In the genomic region with DNA sequence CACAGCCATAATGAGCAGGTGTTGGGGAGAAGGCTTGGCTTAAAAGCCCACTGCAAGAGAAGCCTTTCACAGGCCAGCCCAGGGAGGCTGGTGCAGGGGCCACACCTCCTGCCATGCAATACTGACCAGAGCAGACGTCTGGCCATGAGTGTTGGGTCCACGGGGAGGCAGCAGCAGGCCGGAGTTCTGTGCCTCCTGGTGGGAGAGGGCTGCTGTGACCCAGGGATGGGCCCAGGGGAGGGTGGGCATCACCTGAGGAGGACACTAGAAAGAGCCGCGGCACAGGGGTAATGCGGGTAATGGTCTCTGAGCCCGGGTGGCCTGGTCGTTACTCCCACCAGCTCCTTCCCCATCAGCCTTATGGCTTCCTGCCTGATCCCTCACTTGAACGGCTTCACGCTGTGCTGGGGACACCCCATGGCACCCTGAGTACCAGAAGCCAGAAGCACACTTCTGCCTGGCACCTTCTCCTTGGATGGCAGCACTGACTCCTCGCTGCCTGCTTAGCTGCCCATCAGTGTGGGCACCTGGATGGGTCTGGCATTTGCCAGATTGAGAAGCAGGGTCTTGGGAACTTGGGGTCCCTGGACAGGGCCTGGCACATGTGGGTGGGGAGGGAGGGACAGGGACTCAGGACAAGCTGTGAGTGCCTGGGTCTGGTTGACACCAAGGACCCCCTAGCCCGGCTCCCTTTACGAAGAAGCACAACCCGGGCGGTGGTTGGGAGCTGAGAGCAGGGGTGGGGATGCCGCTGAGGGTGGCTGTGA, we compare ENCODE assay signal across 12 cellular contexts.
A peak's percentile ranks its signal among the peaks of the same experiment; 100 is the strongest.
DNase-seq lines count a peak whose midpoint lies in the region; ATAC-seq and TF ChIP-seq lines count a peak whose summit lies in the region.
"Had no signal": no experiment of that assay in that cellular context is flagged by ENCODE, and none has a peak within 500 bp of the region (broad histone marks: within the 10 kb centered on the region; RNA-seq: fewer than 3 reads in every experiment).

No MANE protein-coding gene starts in this region.

- H3K27me3 ChIP-seq in WERI-Rb-1 (ENCODE audit: insufficient read depth, low read depth, severe bottlenecking) (no peaks in the 10 kb centered on the region), mucosa of stomach (ENCODE audit: control insufficient read depth, insufficient read depth, low read length) (no peaks in the 10 kb centered on the region), thymus (ENCODE audit: control insufficient read depth, insufficient read depth) (no peaks in the 10 kb centered on the region), vagina (no peaks in the 10 kb centered on the region)

- H3K9ac ChIP-seq in mucosa of stomach (ENCODE audit: low read length), result peak overlapping the region; percentile 65
- H3K9ac ChIP-seq: parathyroid adenoma had no signal

- WGBS in thymus, result 92% methylated on average over 16 of the region's 16 CpGs

- H3K4me3 ChIP-seq in WERI-Rb-1 (ENCODE audit: low read depth, low read length) (no peak overlapping the region), mucosa of stomach (ENCODE audit: low read length) (no peak overlapping the region), thymus (ENCODE audit: low read length) (no peak overlapping the region), vagina (no peak overlapping the region)

- H3K9me3 Mint-ChIP-seq in endothelial cell (ENCODE audit: unreplicated experiment), result no peaks in the 10 kb centered on the region
- H3K9me3 Mint-ChIP-seq: stimulated activated naive CD8-positive, alpha-beta T cell treated with anti-CD3 and anti-CD28 coated beads, Interleukin-15, Interleukin-2, amounts not matched to agents 100 ng/mL and 50 ng/mL, for 24 hours had no signal

- peaks cover 44% of the 10 kb centered on the region for H3K4me1 Mint-ChIP-seq in endothelial cell (ENCODE audit: unreplicated experiment)

- peaks cover 98% of the 10 kb centered on the region for H3K4me1 ChIP-seq in mucosa of stomach (ENCODE audit: control insufficient read depth, insufficient read depth, low read length)
- H3K4me1 ChIP-seq in thymus (ENCODE audit: control insufficient read depth, insufficient read depth, low read length), result no peaks in the 10 kb centered on the region
- H3K4me1 ChIP-seq in vagina, result peaks cover 51% of the 10 kb centered on the region
- H3K4me1 ChIP-seq: parathyroid adenoma had no signal

- peaks cover 21% of the 10 kb centered on the region for H3K36me3 Mint-ChIP-seq in endothelial cell (ENCODE audit: low read depth, unreplicated experiment)

- H3K27ac Mint-ChIP-seq in endothelial cell (ENCODE audit: unreplicated experiment), result peak overlapping the region; percentile 80
- H3K27ac Mint-ChIP-seq: stimulated activated naive CD8-positive, alpha-beta T cell treated with anti-CD3 and anti-CD28 coated beads, Interleukin-15, Interleukin-2, amounts not matched to agents 100 ng/mL and 50 ng/mL, for 24 hours had no signal

- no peak for TF ChIP-seq POLR2A in vagina (IDR thresholded peaks at IDR 0.05)

- H3K36me3 ChIP-seq in WERI-Rb-1 (peaks cover 56% of the 10 kb centered on the region), mucosa of stomach (ENCODE audit: control insufficient read depth, insufficient read depth, low read length) (peaks cover 3% of the 10 kb centered on the region), thymus (ENCODE audit: control insufficient read depth, insufficient read depth) (peaks cover 68% of the 10 kb centered on the region), vagina (peaks cover 0 to 3% of the 10 kb centered on the region in 2 donors)

- ATAC-seq in HG03378 (IDR thresholded peaks at IDR 0.05; ENCODE audit: unreplicated experiment), result no peak

- intact Hi-C loops in vagina (cut with DNase I), result loop anchor here (10.0 kb wide), 1 partner anchor 252 kb away; no protein-coding TSS in a partner anchor

- no peaks in the 10 kb centered on the region for H3K9me3 ChIP-seq in WERI-Rb-1 (ENCODE audit: severe bottlenecking)
- H3K9me3 ChIP-seq in mucosa of stomach (ENCODE audit: control insufficient read depth, low read length), result no peaks in the 10 kb centered on the region
- no peaks in the 10 kb centered on the region for H3K9me3 ChIP-seq in thymus (ENCODE audit: control insufficient read depth)
- H3K9me3 ChIP-seq in vagina, result no peaks in the 10 kb centered on the region

- H3K27ac ChIP-seq in WERI-Rb-1 (peak overlapping the region; percentile 79), thymus (ENCODE audit: low read depth) (peak overlapping the region; percentile 2), vagina (no peak overlapping the region)

- H3K4me3 Mint-ChIP-seq in endothelial cell (ENCODE audit: unreplicated experiment), result peak overlapping the region; percentile 25
- H3K4me3 Mint-ChIP-seq: stimulated activated naive CD8-positive, alpha-beta T cell treated with anti-CD3 and anti-CD28 coated beads, Interleukin-15, Interleukin-2, amounts not matched to agents 100 ng/mL and 50 ng/mL, for 24 hours had no signal

- peaks cover 27% of the 10 kb centered on the region for H3K27me3 Mint-ChIP-seq in endothelial cell (ENCODE audit: unreplicated experiment)
- H3K27me3 Mint-ChIP-seq: stimulated activated naive CD8-positive, alpha-beta T cell treated with anti-CD3 and anti-CD28 coated beads, Interleukin-15, Interleukin-2, amounts not matched to agents 100 ng/mL and 50 ng/mL, for 24 hours had no signal

- peak; percentile 63 for DNase-seq in WERI-Rb-1
- no peak for DNase-seq in endothelial cell (ENCODE audit: low spot score)
- DNase-seq in vagina (ENCODE audit: extremely low spot score in 2 of 2), result no peak
- no peak for DNase-seq in activated CD8-positive, alpha-beta memory T cell treated with anti-CD3 and anti-CD28 coated beads, Interleukin-2, amount 50 U/mL, for 4 hours
- DNase-seq: NCI-H510A; RPMI8226; stimulated activated CD4-positive, alpha-beta T cell treated with anti-CD3 and anti-CD28 coated beads, Interleukin-4, amount 100 ng/mL, for 24 hours had no signal

- peak; percentile 63 for TF ChIP-seq CTCF in WERI-Rb-1 (IDR thresholded peaks at IDR 0.05; ENCODE audit: low read depth, low read length)
- TF ChIP-seq CTCF in endothelial cell (IDR thresholded peaks at IDR 0.05; ENCODE audit: unreplicated experiment), result no peak
- no peak for TF ChIP-seq CTCF in vagina (IDR thresholded peaks at IDR 0.05)
